29 cellular contexts compared by ENCODE assay signal in genomic region chr16:83248735-83249469, GRCh38.
DNase-seq lines count a peak whose midpoint lies in the region; ATAC-seq and TF ChIP-seq lines count a peak whose summit lies in the region.
"Had no signal": no experiment of that assay in that cellular context is flagged by ENCODE, and none has a peak within 500 bp of the region (broad histone marks: within the 10 kb centered on the region; RNA-seq: fewer than 3 reads in every experiment).

No MANE protein-coding gene starts in this region.

- no peak overlapping the region for H3K9ac ChIP-seq in SK-N-SH

- H3K4me3 ChIP-seq in SK-N-SH (ENCODE audit: low read depth in 2 of 2, low read length in 1 of 2) = no peak overlapping the region
- H3K4me3 ChIP-seq in dorsolateral prefrontal cortex = no peak overlapping the region
- H3K4me3 ChIP-seq in left ventricle myocardium inferior = peak overlapping the region; percentile 6
- no peak overlapping the region for H3K4me3 ChIP-seq in stomach
- H3K4me3 ChIP-seq: adrenal gland, colonic mucosa, mucosa of descending colon had no signal

- no peaks in the 10 kb centered on the region for H3K9me3 ChIP-seq in SK-N-SH
- H3K9me3 ChIP-seq in left ventricle myocardium inferior (replicated peaks) = no peaks in the 10 kb centered on the region
- no peaks in the 10 kb centered on the region for H3K9me3 ChIP-seq in stomach
- H3K9me3 ChIP-seq: adrenal gland, colonic mucosa, mucosa of descending colon had no signal

- no peak for TF ChIP-seq CTCF in SK-N-SH (IDR thresholded peaks at IDR 0.05)
- no peak for TF ChIP-seq CTCF in dorsolateral prefrontal cortex (IDR thresholded peaks at IDR 0.05 in 54 of 56, conservative IDR thresholded peaks at IDR 0.05 in 2 of 56; ENCODE audit: low read depth in 1 of 56, partially characterized antibody in 56 of 56)
- no peak for TF ChIP-seq CTCF in left ventricle myocardium inferior (IDR thresholded peaks at IDR 0.05; ENCODE audit: borderline replicate concordance)
- TF ChIP-seq CTCF in stomach (IDR thresholded peaks at IDR 0.05) = no peak

- DNase-seq in SK-N-SH (no peak), dorsolateral prefrontal cortex (no peak), left ventricle myocardium inferior (no peak), stomach (no peak)
- DNase-seq: activated CD4-positive, alpha-beta T cell treated with anti-CD3 and anti-CD28 coated beads for 36 hours; activated CD8-positive, alpha-beta T cell treated with anti-CD3 and anti-CD28 coated beads, Interleukin-2, amount 10 ng/mL, durations not matched to agents 7 days and 5 days; activated naive CD4-positive, alpha-beta T cell treated with anti-CD3 and anti-CD28 coated beads for 36 hours; adrenal gland; brain microvascular endothelial cell; colonic mucosa; DMS79 treated with DMSO at 0.1 percent for 48 hours; effector CD8-positive, alpha-beta T cell; GF-D8; KBM-7; kidney glomerular epithelial cell; mucosa of descending colon; NCI-H1092 treated with DMSO at 0.1 percent for 48 hours; NCI-H1930; NCI-H2171 treated with DMSO at 0.1 percent for 48 hours; NCI-H510A treated with DMSO at 0.1 percent for 48 hours; OCI-M1 had no signal

- no peaks in the 10 kb centered on the region for H3F3A ChIP-seq in SK-N-SH (replicated peaks; ENCODE audit: insufficient read depth)

- TF ChIP-seq POLR2A in stomach (IDR thresholded peaks at IDR 0.05) = no peak

- H3K27ac ChIP-seq in SK-N-SH (ENCODE audit: low read depth in 2 of 2, low read length in 1 of 2) (no peak overlapping the region), dorsolateral prefrontal cortex (peak overlapping the region in 36 of 59 donors; percentile 25 to 95 (median 84)), left ventricle myocardium inferior (replicated peaks) (peak overlapping the region; percentile 75), temporal lobe (ENCODE audit: low read depth, low read length) (peak overlapping the region; percentile 91), stomach (no peak overlapping the region)
- H3K27ac ChIP-seq: 22Rv1, adrenal gland, brain microvascular endothelial cell, colonic mucosa, VCaP had no signal

- H3K4me1 ChIP-seq in SK-N-SH (ENCODE audit: control insufficient read depth in 1 of 2, insufficient read depth in 2 of 2, low read depth in 1 of 2, low read length in 1 of 2) (no peaks in the 10 kb centered on the region), left ventricle myocardium inferior (peaks cover 40% of the 10 kb centered on the region), stomach (no peaks in the 10 kb centered on the region)
- H3K4me1 ChIP-seq: adrenal gland, colonic mucosa had no signal

- TF ChIP-seq EP300 in SK-N-SH (IDR thresholded peaks at IDR 0.05; ENCODE audit: borderline replicate concordance in 1 of 2, low read depth in 1 of 2, low read length in 1 of 2) (no peak), stomach (IDR thresholded peaks at IDR 0.05) (no peak)

- no peak overlapping the region for H2AFZ ChIP-seq in SK-N-SH (ENCODE audit: low read depth)

- no peaks in the 10 kb centered on the region for H3K79me2 ChIP-seq in SK-N-SH (ENCODE audit: insufficient read depth)

- TF ChIP-seq RAD21 in SK-N-SH (IDR thresholded peaks at IDR 0.05; ENCODE audit: low read length) = no peak

- ATAC-seq in SK-N-SH treated with all-trans-retinoic acid at 6 μM for 48 hours = no peak; the same call in 2 of the 3 replicates
- no peak for ATAC-seq in HG03095 (IDR thresholded peaks at IDR 0.05; ENCODE audit: unreplicated experiment)
- ATAC-seq in GM18517 (IDR thresholded peaks at IDR 0.05; ENCODE audit: unreplicated experiment) = no peak
- ATAC-seq: activated CD4-positive, alpha-beta T cell treated with anti-CD3 and anti-CD28 coated beads for 36 hours; activated CD8-positive, alpha-beta T cell treated with anti-CD3 and anti-CD28 coated beads, Interleukin-2, amount 10 ng/mL, durations not matched to agents 7 days and 5 days; mucosa of descending colon; natural killer cell treated with Interleukin-12 subunit alpha and Interleukin-12 subunit beta and Interleukin-15 and Interleukin-18, amount 100 ng/mL, for 72 hours; stimulated activated memory B cell treated with anti-CD40 and anti-IgM and Interleukin-4, amounts not matched to agents 10 μg/mL and 1 μg/mL and 100 μg/mL, for 72 hours had no signal

- no peak overlapping the region for H3K4me2 ChIP-seq in SK-N-SH

- intact Hi-C loops in dorsolateral prefrontal cortex (cut with DNase I) (loop anchor here in 1 of 2 donors (10.0 kb wide), 1 partner anchor 106 kb away; no protein-coding TSS in a partner anchor), left ventricle myocardium inferior (cut with micrococcal nuclease) (no loop called here), stomach (cut with DNase I; ENCODE audit: low total_unique reads) (no loop called here)

- CTCF ChIA-PET in SK-N-SH (lab: Yijun Ruan, JAX) = no interaction called here

- POLR2A ChIA-PET in SK-N-SH (lab: Yijun Ruan, JAX) = no interaction called here

- H3K27me3 ChIP-seq in SK-N-SH (ENCODE audit: insufficient read depth) (no peaks in the 10 kb centered on the region), dorsolateral prefrontal cortex (no peaks in the 10 kb centered on the region), left ventricle myocardium inferior (ENCODE audit: low read depth) (no peaks in the 10 kb centered on the region), stomach (peaks cover 0 to 9% (median 0%) of the 10 kb centered on the region in 3 donors)
- H3K27me3 ChIP-seq: adrenal gland, brain microvascular endothelial cell, colonic mucosa had no signal

- H4K20me1 ChIP-seq in SK-N-SH (ENCODE audit: insufficient read depth) = no peaks in the 10 kb centered on the region

- H3K36me3 ChIP-seq in SK-N-SH (replicated peaks in 1 of 2; ENCODE audit: control insufficient read depth in 1 of 2, insufficient read depth in 2 of 2, low read length in 1 of 2) (no peaks in the 10 kb centered on the region), left ventricle myocardium inferior (no peaks in the 10 kb centered on the region), stomach (no peaks in the 10 kb centered on the region)
- H3K36me3 ChIP-seq: adrenal gland, brain microvascular endothelial cell, colonic mucosa had no signal

- WGBS in SK-N-SH (ENCODE audit: low lambda C conversion rate) = 28% methylated on average over 8 of the region's 8 CpGs
- WGBS in stomach, 5 donors = 67 to 80% (median 71%) methylated on average over 8 of the region's 8 CpGs

- H3K9me2 ChIP-seq in SK-N-SH = no peaks in the 10 kb centered on the region

TF ChIP-seq in SK-N-SH, 30 proteins besides CTCF, POLR2A, EP300 and RAD21 (continues in another document):
- TF ChIP-seq TEAD4 (IDR thresholded peaks at IDR 0.05; ENCODE audit: borderline replicate concordance, insufficient read depth) (no peak), ZBTB33 (IDR thresholded peaks at IDR 0.05; ENCODE audit: borderline replicate concordance, low read depth) (no peak), PBX3 (IDR thresholded peaks at IDR 0.05) (peak; percentile 41; the same call in 1 of the 2 replicates)

TF ChIP-seq in SK-N-SH treated with all-trans-retinoic acid at 6 μM for 48 hours, 23 proteins besides CTCF, POLR2A, EP300 and RAD21:
- TF ChIP-seq RARB (CRISPR knock-in tag; IDR thresholded peaks at IDR 0.05) = no peak

Comparison
In these comparisons a context has a peak if more than half of its experiments do, and no peak if none do; other contexts are left out.
1. H3K27ac ChIP-seq: peak in dorsolateral prefrontal cortex (36 of 59), left ventricle myocardium inferior (single experiment) and temporal lobe (single experiment); none in SK-N-SH (0 of 2) and stomach (0 of 5).